In genomic region chr3:88150771-88151170, GRCh38 we compare ENCODE assay signal across 1 cellular context.
TF ChIP-seq lines count a peak whose summit lies in the region.

No MANE protein-coding gene starts in this region.

TF ChIP-seq in IMR-90, 13 proteins besides CTCF, POLR2A, EP300 and RAD21 (continued from another document):
- TF ChIP-seq USF2 (IDR thresholded peaks at IDR 0.05; ENCODE audit: low read depth, low read length) (no peak), CHD1 (IDR thresholded peaks at IDR 0.05; ENCODE audit: low read depth, low read length) (no peak), RCOR1 (IDR thresholded peaks at IDR 0.05; ENCODE audit: insufficient replicate concordance, low read length) (no peak), SMC3 (IDR thresholded peaks at IDR 0.05; ENCODE audit: low read depth, low read length) (no peak), MXI1 (IDR thresholded peaks at IDR 0.05; ENCODE audit: borderline replicate concordance, low read depth, low read length) (no peak)
TF ChIP-seq in IMR-90: peak in this region for 0.
